In the genomic region with DNA sequence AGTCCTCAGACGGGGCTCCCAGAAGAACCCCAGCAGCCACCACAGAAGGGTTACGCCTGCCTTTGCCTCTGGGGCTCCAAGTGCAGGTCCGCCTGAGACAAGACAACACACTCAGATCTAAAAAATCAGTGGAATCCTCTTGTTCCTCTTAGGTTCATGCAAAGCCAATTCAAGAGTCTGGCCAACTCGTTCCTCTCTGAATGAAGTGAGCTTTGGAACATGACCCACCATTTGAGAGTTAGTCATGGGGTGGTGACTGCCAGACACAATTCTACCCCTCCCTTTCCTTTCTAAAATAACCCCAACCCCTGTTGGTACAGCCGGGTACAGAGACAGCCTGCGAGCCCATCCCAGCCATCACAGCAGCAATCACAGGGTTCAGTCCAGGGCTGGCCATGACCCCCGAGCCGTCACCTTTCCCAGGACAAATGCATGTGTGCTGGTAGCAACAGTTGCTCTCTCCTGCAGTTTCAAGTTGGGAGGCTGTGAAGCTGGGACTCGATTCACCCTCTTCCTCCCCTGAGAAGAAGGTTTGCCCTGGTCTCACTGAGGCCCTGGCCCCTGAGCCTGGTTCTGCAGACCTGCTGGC, we compare ENCODE assay signal across 16 cellular contexts.
"Had no signal": no experiment of that assay in that cellular context is flagged by ENCODE, and none has a peak within 500 bp of the region (broad histone marks: within the 10 kb centered on the region; RNA-seq: fewer than 3 reads in every experiment).

No MANE protein-coding gene starts in this region.

- H3K4me1 Mint-ChIP-seq: activated B cell treated with CpG ODN at 0.5 μM for 24 hours; activated CD4-positive, alpha-beta memory T cell treated with anti-CD3 and anti-CD28 coated beads, Interleukin-2, amount 10 ng/mL, durations not matched to agents 7 days and 5 days; activated CD8-positive, alpha-beta memory T cell treated with anti-CD3 and anti-CD28 coated beads, Interleukin-2, amount 10 ng/mL, durations not matched to agents 7 days and 5 days; activated naive CD8-positive, alpha-beta T cell treated with anti-CD3 and anti-CD28 coated beads for 36 hours; naive thymus-derived CD8-positive, alpha-beta T cell; stimulated activated naive B cell treated with anti-CD40 and anti-IgM and Interleukin-4, amounts not matched to agents 10 μg/mL and 1 μg/mL and 100 μg/mL, for 72 hours had no signal

- H3K27ac Mint-ChIP-seq: activated B cell treated with CpG ODN at 0.5 μM for 24 hours; activated CD4-positive, alpha-beta memory T cell treated with anti-CD3 and anti-CD28 coated beads, Interleukin-2, amount 10 ng/mL, durations not matched to agents 7 days and 5 days; activated CD8-positive, alpha-beta memory T cell treated with anti-CD3 and anti-CD28 coated beads, Interleukin-2, amount 10 ng/mL, durations not matched to agents 7 days and 5 days; activated naive CD8-positive, alpha-beta T cell treated with anti-CD3 and anti-CD28 coated beads for 36 hours; stimulated activated naive B cell treated with anti-CD40 and anti-IgM and Interleukin-4, amounts not matched to agents 10 μg/mL and 1 μg/mL and 100 μg/mL, for 72 hours; T-helper 2 cell treated with Interferon-gamma antibody and Interleukin-4, amounts not matched to agents 5 μg/mL and 100 μg/mL, for 36 hours had no signal

- DNase-seq: activated B cell treated with CpG ODN at 0.5 μM for 24 hours; activated CD4-positive, alpha-beta memory T cell treated with anti-CD3 and anti-CD28 coated beads, Interleukin-2, amount 10 ng/mL, durations not matched to agents 7 days and 5 days; activated CD4-positive, alpha-beta T cell treated with anti-CD3 and anti-CD28 coated beads for 48 hours; activated CD8-positive, alpha-beta memory T cell treated with anti-CD3 and anti-CD28 coated beads, Interleukin-2, amount 10 ng/mL, durations not matched to agents 7 days and 5 days; activated naive CD4-positive, alpha-beta T cell; activated naive CD8-positive, alpha-beta T cell treated with anti-CD3 and anti-CD28 coated beads for 36 hours; amniotic stem cell; body of pancreas; central memory CD4-positive, alpha-beta T cell; naive thymus-derived CD8-positive, alpha-beta T cell; sigmoid colon; stimulated activated naive B cell treated with anti-CD40 and anti-IgM and Interleukin-4, amounts not matched to agents 10 μg/mL and 1 μg/mL and 100 μg/mL, for 72 hours; upper lobe of right lung had no signal

- H3K9me3 Mint-ChIP-seq: activated B cell treated with CpG ODN at 0.5 μM for 24 hours; activated CD4-positive, alpha-beta memory T cell treated with anti-CD3 and anti-CD28 coated beads, Interleukin-2, amount 10 ng/mL, durations not matched to agents 7 days and 5 days; activated naive CD8-positive, alpha-beta T cell treated with anti-CD3 and anti-CD28 coated beads for 36 hours; stimulated activated naive B cell treated with anti-CD40 and anti-IgM and Interleukin-4, amounts not matched to agents 10 μg/mL and 1 μg/mL and 100 μg/mL, for 72 hours; T-helper 2 cell treated with Interferon-gamma antibody and Interleukin-4, amounts not matched to agents 5 μg/mL and 100 μg/mL, for 36 hours had no signal

- H3K27me3 ChIP-seq: body of pancreas, sigmoid colon, upper lobe of right lung had no signal

- H3K4me3 ChIP-seq: body of pancreas, coronary artery, sigmoid colon, thoracic aorta, upper lobe of right lung had no signal

- H3K27me3 Mint-ChIP-seq: activated CD4-positive, alpha-beta memory T cell treated with anti-CD3 and anti-CD28 coated beads, Interleukin-2, amount 10 ng/mL, durations not matched to agents 7 days and 5 days; activated CD8-positive, alpha-beta memory T cell treated with anti-CD3 and anti-CD28 coated beads, Interleukin-2, amount 10 ng/mL, durations not matched to agents 7 days and 5 days had no signal

- H3K9me3 ChIP-seq: body of pancreas, sigmoid colon, thoracic aorta, upper lobe of right lung had no signal

- H3K4me1 ChIP-seq: body of pancreas, sigmoid colon had no signal

- ATAC-seq: activated CD8-positive, alpha-beta memory T cell treated with anti-CD3 and anti-CD28 coated beads, Interleukin-2, amount 10 ng/mL, durations not matched to agents 7 days and 5 days; body of pancreas; naive thymus-derived CD8-positive, alpha-beta T cell; stimulated activated naive B cell treated with anti-CD40 and anti-IgM and Interleukin-4, amounts not matched to agents 10 μg/mL and 1 μg/mL and 100 μg/mL, for 72 hours; upper lobe of right lung had no signal

- H3K36me3 Mint-ChIP-seq: activated CD8-positive, alpha-beta memory T cell treated with anti-CD3 and anti-CD28 coated beads, Interleukin-2, amount 10 ng/mL, durations not matched to agents 7 days and 5 days; activated naive CD8-positive, alpha-beta T cell treated with anti-CD3 and anti-CD28 coated beads for 36 hours; naive thymus-derived CD8-positive, alpha-beta T cell; stimulated activated naive B cell treated with anti-CD40 and anti-IgM and Interleukin-4, amounts not matched to agents 10 μg/mL and 1 μg/mL and 100 μg/mL, for 72 hours had no signal

- H3K4me3 Mint-ChIP-seq: activated B cell treated with CpG ODN at 0.5 μM for 24 hours; activated CD4-positive, alpha-beta memory T cell treated with anti-CD3 and anti-CD28 coated beads, Interleukin-2, amount 10 ng/mL, durations not matched to agents 7 days and 5 days; activated CD8-positive, alpha-beta memory T cell treated with anti-CD3 and anti-CD28 coated beads, Interleukin-2, amount 10 ng/mL, durations not matched to agents 7 days and 5 days; activated naive CD8-positive, alpha-beta T cell treated with anti-CD3 and anti-CD28 coated beads for 36 hours; naive thymus-derived CD8-positive, alpha-beta T cell; stimulated activated naive B cell treated with anti-CD40 and anti-IgM and Interleukin-4, amounts not matched to agents 10 μg/mL and 1 μg/mL and 100 μg/mL, for 72 hours; T-helper 2 cell treated with Interferon-gamma antibody and Interleukin-4, amounts not matched to agents 5 μg/mL and 100 μg/mL, for 36 hours had no signal

- H3K36me3 ChIP-seq: sigmoid colon, thoracic aorta, upper lobe of right lung had no signal

- H3K27ac ChIP-seq: body of pancreas, coronary artery, sigmoid colon, thoracic aorta, upper lobe of right lung had no signal
